17 cellular contexts compared by ENCODE assay signal in the genomic region with DNA sequence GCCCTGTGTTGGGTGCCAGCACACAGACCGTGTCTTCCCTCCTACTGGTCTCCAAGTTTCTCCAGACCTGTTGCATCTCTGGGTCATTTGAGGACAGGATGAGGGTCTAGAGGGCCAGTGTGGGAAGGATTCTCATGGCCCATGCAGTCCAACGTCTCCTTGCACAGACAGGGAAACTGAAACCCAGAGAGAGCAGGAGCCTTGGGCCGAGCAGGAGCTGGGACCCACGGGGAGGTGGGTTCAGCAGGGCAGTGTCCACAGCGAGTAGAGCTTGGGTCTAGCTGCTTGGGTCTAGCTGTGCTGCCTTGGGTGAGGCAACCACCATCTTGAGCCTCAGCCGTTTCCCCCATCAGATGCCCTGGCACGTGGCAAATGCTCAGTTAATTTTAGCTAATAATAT. TPM values are rescaled to one million over a fixed set of nuclear protein-coding genes. Genes with fewer than 3 reads are reported as not detected.
"Had no signal": no experiment of that assay in that cellular context is flagged by ENCODE, and none has a peak within 500 bp of the region (broad histone marks: within the 10 kb centered on the region; RNA-seq: fewer than 3 reads in every experiment).

No MANE protein-coding gene starts in this region.

- DNase-seq: activated CD4-positive, alpha-beta T cell treated with anti-CD3 and anti-CD28 coated beads for 36 hours; activated CD4-positive, alpha-beta T cell treated with anti-CD3 and anti-CD28 coated beads, Interleukin-2, amount 50 U/mL, for 48 hours; activated gamma-delta T cell; adrenal gland; dermis blood vessel endothelial cell; effector memory CD8-positive, alpha-beta T cell; left cardiac atrium; nucleus accumbens; retina; stimulated activated CD4-positive, alpha-beta T cell treated with anti-CD3 and anti-CD28 coated beads, Interleukin-15, amount 100 ng/mL, for 24 hours; stimulated activated CD4-positive, alpha-beta T cell treated with anti-CD3 and anti-CD28 coated beads, Interleukin-2, amount 100 ng/mL, for 48 hours; stimulated activated naive CD8-positive, alpha-beta T cell treated with anti-CD3 and anti-CD28 coated beads, Interleukin-15, amount 100 ng/mL, for 72 hours; testis had no signal

- H3K9me3 ChIP-seq: adrenal gland, testis had no signal

- H3K27me3 ChIP-seq: adrenal gland, cardiac muscle cell, testis had no signal

- ATAC-seq: activated CD4-positive, alpha-beta T cell treated with anti-CD3 and anti-CD28 coated beads for 36 hours; effector memory CD8-positive, alpha-beta T cell; left cardiac atrium; natural killer cell treated with Interleukin-12 subunit alpha and Interleukin-12 subunit beta and Interleukin-15 and Interleukin-18, amount 100 ng/mL, for 72 hours; stimulated activated naive CD8-positive, alpha-beta T cell treated with anti-CD3 and anti-CD28 coated beads, Interleukin-15, amount 100 ng/mL, for 72 hours; WTC11 had no signal

- H3K27ac ChIP-seq: adrenal gland, cardiac muscle cell had no signal

- H3K4me3 ChIP-seq: adrenal gland, cardiac muscle cell, lung, testis had no signal

- H3K36me3 ChIP-seq: adrenal gland, cardiac muscle cell had no signal

RNA-seq across cellular contexts. Expression of gene FBLN2, which starts 36.5 kb away (rescaled TPM):
- total RNA-seq: natural killer cell treated with Interleukin-12 subunit alpha and Interleukin-12 subunit beta and Interleukin-15 and Interleukin-18, amount 100 ng/mL, for 72 hours had no signal
